18 cellular contexts compared by ENCODE assay signal in the genomic region with DNA sequence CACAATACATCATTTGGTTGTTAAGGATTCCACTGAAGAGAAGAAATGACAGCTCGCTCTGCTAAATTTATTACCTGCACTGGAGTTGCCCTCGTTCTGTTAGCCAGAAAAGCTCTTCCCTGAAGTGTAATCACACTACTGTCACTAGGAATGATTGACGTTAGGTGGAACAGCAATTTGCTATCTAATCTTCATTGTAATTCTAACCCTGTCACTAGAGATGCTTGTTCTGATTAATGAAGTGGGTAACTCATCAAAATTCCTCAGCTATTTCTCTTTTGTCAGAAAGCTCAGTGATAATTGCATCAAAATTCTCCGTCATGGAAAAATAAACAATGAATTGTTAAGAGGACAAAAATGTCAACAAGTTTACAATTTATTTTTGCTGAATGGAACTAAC. TPM values are rescaled to one million over a fixed set of nuclear protein-coding genes. Genes with fewer than 3 reads are reported as not detected.
A peak's percentile ranks its signal among the peaks of the same experiment; 100 is the strongest.
DNase-seq lines count a peak whose midpoint lies in the region; ATAC-seq and TF ChIP-seq lines count a peak whose summit lies in the region.
"Had no signal": no experiment of that assay in that cellular context is flagged by ENCODE, and none has a peak within 500 bp of the region (broad histone marks: within the 10 kb centered on the region; RNA-seq: fewer than 3 reads in every experiment).

No MANE protein-coding gene starts in this region.

- no peaks in the 10 kb centered on the region for H3K27me3 ChIP-seq in BLaER1 treated with 17β-estradiol and CSF1 and Interleukin-3, amounts not matched to agents 10 nM and 100 nM
- no peaks in the 10 kb centered on the region for H3K27me3 ChIP-seq in GM23248 (replicated peaks; ENCODE audit: insufficient read depth)

- TF ChIP-seq CTCF in mesothelial cell of epicardium (IDR thresholded peaks at IDR 0.05; ENCODE audit: unreplicated experiment): no peak

- no peaks in the 10 kb centered on the region for H3K27me3 Mint-ChIP-seq in mesothelial cell of epicardium (ENCODE audit: low read depth)
- no peaks in the 10 kb centered on the region for H3K27me3 Mint-ChIP-seq in naive thymus-derived CD8-positive, alpha-beta T cell

- peak overlapping the region; percentile 31 for H3K27ac Mint-ChIP-seq in mesothelial cell of epicardium
- no peak overlapping the region for H3K27ac Mint-ChIP-seq in naive thymus-derived CD8-positive, alpha-beta T cell
- H3K27ac Mint-ChIP-seq: CD8-positive, alpha-beta T cell; GM23338 had no signal

- 77 to 79% methylated on average over 4 of the region's 4 CpGs for WGBS in GM23248 (ENCODE audit: low coverage in 1 of 2, low lambda C conversion rate in 2 of 2, missing lambda C conversion rate in 2 of 2), 2 experiments

- H3K36me3 Mint-ChIP-seq in mesothelial cell of epicardium: no peaks in the 10 kb centered on the region
- peaks cover 5 to 15% (median 15%) of the 10 kb centered on the region in 3 donors for H3K36me3 Mint-ChIP-seq in naive thymus-derived CD8-positive, alpha-beta T cell

- no peak overlapping the region for H3K4me3 Mint-ChIP-seq in mesothelial cell of epicardium
- no peak overlapping the region for H3K4me3 Mint-ChIP-seq in naive thymus-derived CD8-positive, alpha-beta T cell
- H3K4me3 Mint-ChIP-seq: CD8-positive, alpha-beta T cell; GM23338 had no signal

- 0 out of 22 replicates have a peak overlapping the region, but pooled peaks of 2 of the 11 experiments have one; percentile 3 to 25 for H3K27ac ChIP-seq in BLaER1 treated with 17β-estradiol and CSF1 and Interleukin-3, amounts not matched to agents 10 nM and 100 nM
- H3K27ac ChIP-seq in GM23248: no peak overlapping the region
- H3K27ac ChIP-seq: PC-9 had no signal

- H2AFZ ChIP-seq in GM23248: no peak overlapping the region
- H2AFZ ChIP-seq: GM23338, PC-9 had no signal

- peak; percentile 45 for DNase-seq in A172 (ENCODE audit: low spot score)
- peak; percentile 8 for DNase-seq in NCI-H226
- no peak for DNase-seq in mesothelial cell of epicardium (ENCODE audit: low spot score in 2 of 2, unreplicated experiment in 2 of 2)
- no peak for DNase-seq in GM23248
- no peak for DNase-seq in DMS79 (lab: John Stamatoyannopoulos, UW)
- no peak for DNase-seq in naive thymus-derived CD8-positive, alpha-beta T cell
- no peak for DNase-seq in stimulated activated naive CD4-positive, alpha-beta T cell treated with Interleukin-2 at 50 U/mL for 16 hours (lab: John Stamatoyannopoulos, UW)
- DNase-seq: BE2C; CD8-positive, alpha-beta T cell; DND-41; GF-D8; MM.1S; NCI-H187; NCI-H748 treated with DMSO at 0.1 percent for 48 hours; PC-9 had no signal

- POLR2A ChIA-PET in naive thymus-derived CD8-positive, alpha-beta T cell (lab: Charles Lee): no interaction called here

- H3K79me2 ChIP-seq in GM23248 (ENCODE audit: insufficient read depth): no peaks in the 10 kb centered on the region

- H3K9ac ChIP-seq in BLaER1 treated with 17β-estradiol and CSF1 and Interleukin-3, amounts not matched to agents 10 nM and 100 nM: no peak overlapping the region
- H3K9ac ChIP-seq in GM23248: no peak overlapping the region

- peaks cover 8 to 17% (median 12%) of the 10 kb centered on the region in 10 experiments for H3K4me1 ChIP-seq in BLaER1 treated with 17β-estradiol and CSF1 and Interleukin-3, amounts not matched to agents 10 nM and 100 nM
- H3K4me1 ChIP-seq in GM23248 (ENCODE audit: insufficient read depth): no peaks in the 10 kb centered on the region
- H3K4me1 ChIP-seq: BE2C had no signal

- H3K9me3 Mint-ChIP-seq in mesothelial cell of epicardium: no peaks in the 10 kb centered on the region
- peaks cover 0 to 2% (median 0%) of the 10 kb centered on the region in 9 donors for H3K9me3 Mint-ChIP-seq in naive thymus-derived CD8-positive, alpha-beta T cell
- H3K9me3 Mint-ChIP-seq: CD8-positive, alpha-beta T cell; GM23338 had no signal

- no peaks in the 10 kb centered on the region; a peak in 1 of 22 replicates for H3K36me3 ChIP-seq in BLaER1 treated with 17β-estradiol and CSF1 and Interleukin-3, amounts not matched to agents 10 nM and 100 nM
- H3K36me3 ChIP-seq in GM23248 (ENCODE audit: low read depth): no peaks in the 10 kb centered on the region
- H3K36me3 ChIP-seq: BE2C had no signal

- no peak for ATAC-seq in naive thymus-derived CD8-positive, alpha-beta T cell
- ATAC-seq: CD8-positive, alpha-beta T cell; GM23338; HCT116 had no signal

- H4K20me1 ChIP-seq in BLaER1 treated with 17β-estradiol and CSF1 and Interleukin-3, amounts not matched to agents 10 nM and 100 nM: no peaks in the 10 kb centered on the region
- H4K20me1 ChIP-seq in GM23248 (ENCODE audit: insufficient read depth): no peaks in the 10 kb centered on the region

- H3F3A ChIP-seq in GM23248 (ENCODE audit: insufficient read depth): no peaks in the 10 kb centered on the region

- H3K9me3 ChIP-seq in BLaER1 treated with 17β-estradiol and CSF1 and Interleukin-3, amounts not matched to agents 10 nM and 100 nM (replicated peaks in 1 of 11): no peaks in the 10 kb centered on the region
- no peaks in the 10 kb centered on the region for H3K9me3 ChIP-seq in GM23248 (ENCODE audit: low read depth)
- H3K9me3 ChIP-seq: BE2C had no signal

- no peak overlapping the region for H3K4me3 ChIP-seq in BLaER1 treated with 17β-estradiol and CSF1 and Interleukin-3, amounts not matched to agents 10 nM and 100 nM
- no peak overlapping the region for H3K4me3 ChIP-seq in GM23248
- H3K4me3 ChIP-seq: GM23338, PC-9 had no signal

- peak overlapping the region; percentile 17 to 67 (median 51); a peak in 20 of 22 replicates for H3K4me2 ChIP-seq in BLaER1 treated with 17β-estradiol and CSF1 and Interleukin-3, amounts not matched to agents 10 nM and 100 nM
- no peak overlapping the region for H3K4me2 ChIP-seq in GM23248 (ENCODE audit: unreplicated experiment)
- H3K4me2 ChIP-seq: GM23338, PC-9 had no signal

- H3K4me1 Mint-ChIP-seq in mesothelial cell of epicardium: peaks cover 16% of the 10 kb centered on the region
- no peaks in the 10 kb centered on the region for H3K4me1 Mint-ChIP-seq in naive thymus-derived CD8-positive, alpha-beta T cell

- in situ Hi-C loops in GM23248 (cut with MboI): no loop called here

- no peaks in the 10 kb centered on the region for H3K9me2 ChIP-seq in GM23248 (ENCODE audit: insufficient read depth)

RNA-seq across cellular contexts. Expression of a gene that starts 34.2 kb away (rescaled TPM):
- total RNA-seq in A172 (2014; rRNA removed; shearing (Covaris generic)): 5.6 and 7.0 TPM in 2 replicates
- 8.8 to 10.8 TPM (median 10.3 TPM) in 3 replicates for total RNA-seq in mesothelial cell of epicardium
- total RNA-seq in GM23248 (2014; rRNA removed; shearing (Covaris generic)): 0.43 and 2.4 TPM in 2 replicates
- 1.1 and 1.5 TPM in 2 replicates for polyA plus RNA-seq in GM23248 (2016; fragmentation: Nextera tagmentation; extraction: Ambion mirVana)
- 1 to 10 TPM; 5.8 to 6.9 TPM for total RNA-seq in naive thymus-derived CD8-positive, alpha-beta T cell
- 1 to 10 TPM; 1.9 to 2.1 (median 2.1) TPM for polyA plus RNA-seq in naive thymus-derived CD8-positive, alpha-beta T cell

RNA-seq across cellular contexts. Expression of a gene that starts 34.4 kb away (rescaled TPM):
- total RNA-seq in A172 (2014; rRNA removed; shearing (Covaris generic)): 24.4 and 49.1 TPM in 2 replicates
- total RNA-seq in mesothelial cell of epicardium: 29.1 to 35.2 TPM (median 32.3 TPM) in 3 replicates
- total RNA-seq in GM23248 (2014; rRNA removed; shearing (Covaris generic)): 11.7 and 19.9 TPM in 2 replicates
- polyA plus RNA-seq in GM23248 (2016; fragmentation: Nextera tagmentation; extraction: Ambion mirVana): 8.3 and 10.9 TPM in 2 replicates
- 10 to 100 TPM; 35.7 to 36.3 TPM for total RNA-seq in naive thymus-derived CD8-positive, alpha-beta T cell
- polyA plus RNA-seq in naive thymus-derived CD8-positive, alpha-beta T cell: 10 to 100 TPM in 2 of 3 donors, 1 to 10 TPM in 1; 8.1 to 12.9 (median 12.0) TPM

Comparison
In these comparisons a context has a peak if more than half of its experiments do, and no peak if none do; other contexts are left out.
1. DNase-seq: peak in A172 (single experiment) and NCI-H226 (single experiment); none in mesothelial cell of epicardium (0 of 2), GM23248 (single experiment), DMS79 (single experiment), naive thymus-derived CD8-positive, alpha-beta T cell (0 of 10) and stimulated activated naive CD4-positive, alpha-beta T cell treated with Interleukin-2 at 50 U/mL for 16 hours (single experiment).